ENCODE assay signal across 29 cellular contexts in the genomic region with DNA sequence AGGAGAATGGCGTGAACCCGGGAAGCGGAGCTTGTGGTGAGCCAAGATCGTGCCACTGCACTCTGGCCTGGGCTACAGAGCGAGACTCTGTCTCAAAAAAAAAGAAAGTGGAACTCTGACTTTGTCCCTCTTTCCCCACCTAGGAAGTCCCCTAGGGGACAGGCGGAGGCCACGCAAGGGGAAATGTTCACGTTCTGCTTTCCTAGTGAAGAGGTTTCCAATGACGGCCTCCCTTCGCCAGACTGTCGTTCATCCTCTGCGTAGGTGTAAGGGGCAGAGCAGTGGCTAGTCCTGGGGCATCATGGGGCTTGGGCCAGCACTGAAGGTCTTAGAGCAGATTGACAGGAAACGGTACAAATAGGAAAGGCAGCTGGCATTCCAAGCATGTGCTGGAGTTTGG. TPM values are rescaled to one million over a fixed set of nuclear protein-coding genes. Genes with fewer than 3 reads are reported as not detected.
DNase-seq lines count a peak whose midpoint lies in the region; ATAC-seq, FAIRE-seq and TF ChIP-seq lines count a peak whose summit lies in the region.
"Had no signal": no experiment of that assay in that cellular context is flagged by ENCODE, and none has a peak within 500 bp of the region (broad histone marks: within the 10 kb centered on the region; RNA-seq: fewer than 3 reads in every experiment).

No MANE protein-coding gene starts in this region.

- H3K36me3 Mint-ChIP-seq in CD14-positive monocyte (peaks cover 25 to 44% of the 10 kb centered on the region in 2 donors), GM23338 (ENCODE audit: low read depth) (no peaks in the 10 kb centered on the region), glutamatergic neuron (ENCODE audit: unreplicated experiment) (no peaks in the 10 kb centered on the region), nephron progenitor cell (ENCODE audit: low read depth) (peaks cover 30% of the 10 kb centered on the region)
- no peaks in the 10 kb centered on the region for H3K36me3 Mint-ChIP-seq in activated T-cell treated with anti-CD3 and anti-CD28 coated beads, Interleukin-2, amount 50 U/mL, for 72 hours (ENCODE audit: insufficient read depth in 2 of 2)

- H2AFZ ChIP-seq in GM23338 = no peak overlapping the region
- H2AFZ ChIP-seq: PC-9 had no signal

- H3K4me1 Mint-ChIP-seq in CD14-positive monocyte (peaks cover 25% of the 10 kb centered on the region), GM23338 (no peaks in the 10 kb centered on the region), glutamatergic neuron (ENCODE audit: low read depth, unreplicated experiment) (no peaks in the 10 kb centered on the region), nephron progenitor cell (peaks cover 5% of the 10 kb centered on the region)
- H3K4me1 Mint-ChIP-seq in activated T-cell treated with anti-CD3 and anti-CD28 coated beads, Interleukin-2, amount 50 U/mL, for 72 hours (ENCODE audit: low read depth) = no peaks in the 10 kb centered on the region

- H3K36me3 ChIP-seq in GM23338 (ENCODE audit: insufficient read depth) = no peaks in the 10 kb centered on the region
- H3K36me3 ChIP-seq: MG63, SJCRH30 had no signal

- no peaks in the 10 kb centered on the region for H3K27me3 ChIP-seq in GM23338 (ENCODE audit: insufficient read depth)
- H3K27me3 ChIP-seq: MG63, SJCRH30 had no signal

- TF ChIP-seq CTCF in CD14-positive monocyte (IDR thresholded peaks at IDR 0.05) = no peak
- TF ChIP-seq CTCF in GM23338 (conservative IDR thresholded peaks at IDR 0.05; ENCODE audit: low read depth in 2 of 2) = no peak
- no peak for TF ChIP-seq CTCF in glutamatergic neuron (IDR thresholded peaks at IDR 0.05; ENCODE audit: partially characterized antibody, unreplicated experiment)
- no peak for TF ChIP-seq CTCF in nephron progenitor cell (IDR thresholded peaks at IDR 0.05)

- H3F3A ChIP-seq in GM23338 (replicated peaks; ENCODE audit: low read depth) = no peaks in the 10 kb centered on the region

- no peaks in the 10 kb centered on the region for H3K79me2 ChIP-seq in GM23338 (replicated peaks; ENCODE audit: insufficient read depth)

- H3K9me3 Mint-ChIP-seq in CD14-positive monocyte (no peaks in the 10 kb centered on the region), GM23338 (no peaks in the 10 kb centered on the region), glutamatergic neuron (ENCODE audit: unreplicated experiment) (no peaks in the 10 kb centered on the region), nephron progenitor cell (no peaks in the 10 kb centered on the region)
- no peaks in the 10 kb centered on the region for H3K9me3 Mint-ChIP-seq in activated T-cell treated with anti-CD3 and anti-CD28 coated beads, Interleukin-2, amount 50 U/mL, for 72 hours
- H3K9me3 Mint-ChIP-seq: CD8-positive, alpha-beta memory T cell had no signal

- H3K4me3 Mint-ChIP-seq in CD14-positive monocyte = peak overlapping the region in 1 of 2 donors; percentile 30
- H3K4me3 Mint-ChIP-seq in GM23338 = no peak overlapping the region
- H3K4me3 Mint-ChIP-seq in glutamatergic neuron (ENCODE audit: unreplicated experiment) = no peak overlapping the region
- no peak overlapping the region for H3K4me3 Mint-ChIP-seq in nephron progenitor cell
- H3K4me3 Mint-ChIP-seq in activated T-cell treated with anti-CD3 and anti-CD28 coated beads, Interleukin-2, amount 50 U/mL, for 72 hours = no peak overlapping the region
- H3K4me3 Mint-ChIP-seq: CD8-positive, alpha-beta memory T cell had no signal

- DNase-seq in CD14-positive monocyte (ENCODE audit: low spot score) (no peak), GM23338 (ENCODE audit: low spot score) (peak; percentile 17), glutamatergic neuron (no peak), nephron progenitor cell (no peak), GM12891 (ENCODE audit: insufficient read length, low spot score) (no peak), NCI-H1417 (lab: John Stamatoyannopoulos, UW) (no peak)
- DNase-seq in activated T-cell treated with anti-CD3 and anti-CD28 coated beads, Interleukin-2, amount 50 U/mL, for 72 hours = no peak
- DNase-seq: C1 segment of cervical spinal cord; CD8-positive, alpha-beta memory T cell; DMS 273 treated with DMSO at 0.1 percent for 48 hours; DMS79; EL; GDM1; HCEC 1CT; IMR-90; KG1; MG63; NCI-H1105 treated with DMSO at 0.1 percent for 48 hours; NCI-H2029 treated with DMSO at 0.1 percent for 48 hours; NCI-H446 treated with DMSO at 0.1 percent for 48 hours; NCI-H526; NCI-H82; PC-9; SJCRH30 had no signal

- no peaks in the 10 kb centered on the region for H3K4me1 ChIP-seq in GM23338 (ENCODE audit: insufficient read depth)
- H3K4me1 ChIP-seq: SJCRH30 had no signal

- H3K27ac Mint-ChIP-seq in CD14-positive monocyte (peak overlapping the region; percentile 14 to 95 (median 86)), GM23338 (no peak overlapping the region), glutamatergic neuron (ENCODE audit: unreplicated experiment) (peak overlapping the region; percentile 12), nephron progenitor cell (peak overlapping the region; percentile 77)
- no peak overlapping the region for H3K27ac Mint-ChIP-seq in activated T-cell treated with anti-CD3 and anti-CD28 coated beads, Interleukin-2, amount 50 U/mL, for 72 hours

- TF ChIP-seq POLR2A in GM12891 (IDR thresholded peaks at IDR 0.05; ENCODE audit: low read depth, low read length) = no peak

- H3K4me3 ChIP-seq in GM23338 = no peak overlapping the region
- H3K4me3 ChIP-seq: GM12878, MG63, PC-9, SJCRH30 had no signal

- H3K27me3 Mint-ChIP-seq in CD14-positive monocyte (ENCODE audit: low read depth in 3 of 3) (peaks cover 0 to 5% (median 0%) of the 10 kb centered on the region in 3 donors), GM23338 (ENCODE audit: insufficient read depth, low read depth, poor library complexity) (peaks cover 3% of the 10 kb centered on the region), glutamatergic neuron (ENCODE audit: unreplicated experiment) (peaks cover 2% of the 10 kb centered on the region), nephron progenitor cell (ENCODE audit: low read depth, poor library complexity) (no peaks in the 10 kb centered on the region)
- H3K27me3 Mint-ChIP-seq in activated T-cell treated with anti-CD3 and anti-CD28 coated beads, Interleukin-2, amount 50 U/mL, for 72 hours (ENCODE audit: low read depth) = no peaks in the 10 kb centered on the region
- H3K27me3 Mint-ChIP-seq: CD8-positive, alpha-beta memory T cell had no signal

- H3K27ac ChIP-seq in GM23338 (ENCODE audit: low read depth) = no peak overlapping the region
- H3K27ac ChIP-seq: PC-9, SJCRH30 had no signal

- no peak for FAIRE-seq in GM12891 (lab: Jason Lieb, UNC)
- FAIRE-seq: A204.1, GM12878, H1 had no signal

- intact Hi-C loops in CD14-positive monocyte (cut with micrococcal nuclease) = no loop called here

- ATAC-seq in GM23338 (no peak), HG03521 (IDR thresholded peaks at IDR 0.05; ENCODE audit: unreplicated experiment) (no peak)
- no peak for ATAC-seq in activated T-cell treated with anti-CD3 and anti-CD28 coated beads, Interleukin-2, amount 50 U/mL, for 72 hours (replicated peaks in 1 of 2)
- ATAC-seq: GM12878, Right ventricle myocardium inferior had no signal

- no peak overlapping the region for H3K4me2 ChIP-seq in GM23338
- H3K4me2 ChIP-seq: PC-9 had no signal

- H4K20me1 ChIP-seq in GM23338 (replicated peaks; ENCODE audit: insufficient read depth) = no peaks in the 10 kb centered on the region; the same call in 1 of the 2 replicates

- no peaks in the 10 kb centered on the region for H3K9me2 ChIP-seq in GM23338 (ENCODE audit: insufficient read depth)

TF ChIP-seq in GM23338, 12 proteins besides CTCF, POLR2A, EP300 and RAD21 (continues in another document):
- TF ChIP-seq CREB1 (CRISPR knock-in tag; IDR thresholded peaks at IDR 0.05; ENCODE audit: low read depth) = no peak
- no peak for TF ChIP-seq NANOG (IDR thresholded peaks at IDR 0.05; ENCODE audit: borderline replicate concordance)

TF ChIP-seq in GM12891, 5 proteins besides CTCF, POLR2A, EP300 and RAD21:
- no peak for TF ChIP-seq SPI1 (IDR thresholded peaks at IDR 0.05; ENCODE audit: low read depth, low read length)
- TF ChIP-seq POU2F2 (IDR thresholded peaks at IDR 0.05; ENCODE audit: low read depth, low read length) = no peak
- no peak for TF ChIP-seq PAX5 (IDR thresholded peaks at IDR 0.05; ENCODE audit: insufficient read depth, low read length, severe bottlenecking)
- TF ChIP-seq POLR2AphosphoS5 (IDR thresholded peaks at IDR 0.05; ENCODE audit: low read depth, low read length) = no peak
- no peak for TF ChIP-seq TAF1 (IDR thresholded peaks at IDR 0.05; ENCODE audit: low read depth, low read length)
TF ChIP-seq in GM12891: peak in this region for 0.

RNA-seq across cellular contexts. Expression of a gene that starts 30.6 kb away (rescaled TPM):
- polyA plus RNA-seq in CD14-positive monocyte (1 to 10 TPM; 3.2 to 5.7 TPM), GM23338 (2016; fragmentation: Nextera tagmentation; extraction: Ambion mirVana) (2.8 and 3.3 TPM in 2 replicates)
- 5.6 and 6.6 TPM in 2 replicates for total RNA-seq in GM23338 (2014; rRNA removed; shearing (Covaris generic))
- total RNA-seq in glutamatergic neuron (ENCODE audit: unreplicated experiment) = 19.9 TPM
- polyA plus RNA-seq in GM12891 (2012; ENCODE audit: low read depth, missing spikeins) = 2.3 TPM
- total RNA-seq in activated T-cell treated with anti-CD3 and anti-CD28 coated beads, Interleukin-2, amount 50 U/mL, for 72 hours = 1 to 10 TPM; 9.1 to 9.2 TPM

RNA-seq across cellular contexts. Expression of a gene that starts 31.8 kb away (rescaled TPM):
- polyA plus RNA-seq in CD14-positive monocyte (10 to 100 TPM; 79.0 to 79.4 TPM), GM23338 (2016; fragmentation: Nextera tagmentation; extraction: Ambion mirVana) (39.4 and 41.2 TPM in 2 replicates)
- 96.9 and 101 TPM in 2 replicates for total RNA-seq in GM23338 (2014; rRNA removed; shearing (Covaris generic))
- total RNA-seq in glutamatergic neuron (ENCODE audit: unreplicated experiment) = 250 TPM
- 36.4 TPM for polyA plus RNA-seq in GM12891 (2012; ENCODE audit: low read depth, missing spikeins)
- total RNA-seq in activated T-cell treated with anti-CD3 and anti-CD28 coated beads, Interleukin-2, amount 50 U/mL, for 72 hours = 10 to 100 TPM; 61.6 to 68.3 TPM

Comparison
In these comparisons a context has a peak if more than half of its experiments do, and no peak if none do; other contexts are left out.
1. H3K27ac Mint-ChIP-seq: peak in CD14-positive monocyte (7 of 7), glutamatergic neuron (single experiment) and nephron progenitor cell (single experiment); none in GM23338 (single experiment) and activated T-cell treated with anti-CD3 and anti-CD28 coated beads, Interleukin-2, amount 50 U/mL, for 72 hours (single experiment).